Comparison of ENCODE assay signal across 14 cellular contexts in the genomic region with DNA sequence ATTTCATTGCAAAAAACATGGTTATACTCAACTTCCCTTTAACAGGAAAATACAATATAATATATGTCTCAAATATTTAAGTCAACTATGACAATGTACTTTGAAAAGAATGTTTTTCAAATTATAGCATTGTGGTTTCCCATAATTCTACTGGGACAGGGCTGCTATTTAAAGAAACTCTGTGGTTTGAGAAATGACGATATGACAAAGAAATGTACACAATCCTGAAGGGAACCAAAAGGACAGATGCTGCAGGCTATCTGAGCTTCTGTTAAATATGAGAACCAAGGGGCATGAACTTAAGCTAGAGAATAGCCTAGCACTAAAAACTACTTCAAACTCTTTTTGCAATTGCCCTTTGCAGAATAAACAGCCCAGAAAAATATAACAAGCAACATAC.
DNase-seq lines count a peak whose midpoint lies in the region; ATAC-seq, FAIRE-seq and TF ChIP-seq lines count a peak whose summit lies in the region.
"Had no signal": no experiment of that assay in that cellular context is flagged by ENCODE, and none has a peak within 500 bp of the region (broad histone marks: within the 10 kb centered on the region; RNA-seq: fewer than 3 reads in every experiment).

No MANE protein-coding gene starts in this region.

- DNase-seq in EH (ENCODE audit: low read depth) (peak; percentile 91), MV-4-11 (lab: John Stamatoyannopoulos, UW) (peak; percentile 20), bronchial epithelial cell (ENCODE audit: low read depth) (peak; percentile 46), neural progenitor cell (ENCODE audit: low spot score) (no peak), CD1c-positive myeloid dendritic cell (ENCODE audit: extremely low spot score) (no peak), ascending aorta (ENCODE audit: low spot score in 2 of 2) (no peak)
- DNase-seq in activated T-cell treated with anti-CD3 and anti-CD28 coated beads, Interleukin-2, amount 50 U/mL, for 72 hours = no peak
- no peak for DNase-seq in activated effector memory CD4-positive, alpha-beta T cell treated with anti-CD3 and anti-CD28 coated beads, Interleukin-2, amount 50 U/mL, for 16 hours
- DNase-seq: activated CD4-positive, CD25-positive, alpha-beta regulatory T cell; activated T-cell treated with anti-CD3 and anti-CD28 coated beads, Interleukin-2, amount 50 U/mL, for 48 hours; midbrain; NCI-H1436 treated with DMSO at 0.1 percent for 48 hours; psoas muscle had no signal

- H3K27ac ChIP-seq in neural progenitor cell (no peak overlapping the region), ascending aorta (no peak overlapping the region)
- H3K27ac ChIP-seq: cardiac muscle cell, psoas muscle had no signal

- H3K9me3 Mint-ChIP-seq in neural progenitor cell = no peaks in the 10 kb centered on the region
- peaks cover 5 to 7% of the 10 kb centered on the region in 2 donors for H3K9me3 Mint-ChIP-seq in activated T-cell treated with anti-CD3 and anti-CD28 coated beads, Interleukin-2, amount 50 U/mL, for 72 hours

- no peak overlapping the region for H3K4me2 ChIP-seq in neural progenitor cell

- H3K4me3 Mint-ChIP-seq in neural progenitor cell = no peak overlapping the region
- H3K4me3 Mint-ChIP-seq in activated T-cell treated with anti-CD3 and anti-CD28 coated beads, Interleukin-2, amount 50 U/mL, for 72 hours = no peak overlapping the region

- intact Hi-C loops in ascending aorta (cut with DNase I) = no loop called here

- peaks cover 15% of the 10 kb centered on the region for H3K4me1 ChIP-seq in neural progenitor cell
- no peaks in the 10 kb centered on the region for H3K4me1 ChIP-seq in ascending aorta
- H3K4me1 ChIP-seq: psoas muscle had no signal

- no peak overlapping the region for H3K4me3 ChIP-seq in bronchial epithelial cell (ENCODE audit: low read depth, low read length)
- no peak overlapping the region for H3K4me3 ChIP-seq in neural progenitor cell
- H3K4me3 ChIP-seq in ascending aorta = no peak overlapping the region
- H3K4me3 ChIP-seq: cardiac muscle cell, psoas muscle had no signal

- no peaks in the 10 kb centered on the region for H3K9me3 ChIP-seq in neural progenitor cell (ENCODE audit: low read depth)
- H3K9me3 ChIP-seq in ascending aorta = no peaks in the 10 kb centered on the region
- H3K9me3 ChIP-seq: psoas muscle had no signal

- no peaks in the 10 kb centered on the region for H3K36me3 Mint-ChIP-seq in neural progenitor cell
- H3K36me3 Mint-ChIP-seq in activated T-cell treated with anti-CD3 and anti-CD28 coated beads, Interleukin-2, amount 50 U/mL, for 72 hours (ENCODE audit: insufficient read depth in 2 of 2) = no peaks in the 10 kb centered on the region

- no peaks in the 10 kb centered on the region for H3K4me1 Mint-ChIP-seq in neural progenitor cell
- H3K4me1 Mint-ChIP-seq in activated T-cell treated with anti-CD3 and anti-CD28 coated beads, Interleukin-2, amount 50 U/mL, for 72 hours (ENCODE audit: low read depth) = no peaks in the 10 kb centered on the region

- peak overlapping the region; percentile 30 for H2AFZ ChIP-seq in neural progenitor cell (replicated peaks)

- no peak for ATAC-seq in activated T-cell treated with anti-CD3 and anti-CD28 coated beads, Interleukin-2, amount 50 U/mL, for 72 hours (replicated peaks in 1 of 2)
- ATAC-seq: psoas muscle had no signal

- H3K27me3 ChIP-seq in bronchial epithelial cell (ENCODE audit: control insufficient read depth, insufficient read depth, low read length) = no peaks in the 10 kb centered on the region
- H3K27me3 ChIP-seq in neural progenitor cell = no peaks in the 10 kb centered on the region
- no peaks in the 10 kb centered on the region for H3K27me3 ChIP-seq in ascending aorta
- H3K27me3 ChIP-seq: cardiac muscle cell had no signal

- H3K27me3 Mint-ChIP-seq in neural progenitor cell (ENCODE audit: insufficient read depth, low read depth) = no peaks in the 10 kb centered on the region
- H3K27me3 Mint-ChIP-seq in activated T-cell treated with anti-CD3 and anti-CD28 coated beads, Interleukin-2, amount 50 U/mL, for 72 hours (ENCODE audit: low read depth) = no peaks in the 10 kb centered on the region

- TF ChIP-seq CTCF in bronchial epithelial cell (IDR thresholded peaks at IDR 0.05; ENCODE audit: insufficient read depth, low read length, severe bottlenecking) = no peak
- TF ChIP-seq CTCF in neural progenitor cell (IDR thresholded peaks at IDR 0.05) = no peak
- TF ChIP-seq CTCF in ascending aorta (IDR thresholded peaks at IDR 0.05) = no peak

- no peak overlapping the region for H3K27ac Mint-ChIP-seq in neural progenitor cell
- H3K27ac Mint-ChIP-seq in activated T-cell treated with anti-CD3 and anti-CD28 coated beads, Interleukin-2, amount 50 U/mL, for 72 hours = no peak overlapping the region

- no peak for FAIRE-seq in bronchial epithelial cell (lab: Jason Lieb, UNC)

- no peaks in the 10 kb centered on the region for H3K79me2 ChIP-seq in neural progenitor cell (ENCODE audit: low read depth)

- H3K36me3 ChIP-seq in bronchial epithelial cell (ENCODE audit: control insufficient read depth, insufficient read depth, low read length) = no peaks in the 10 kb centered on the region
- H3K36me3 ChIP-seq in neural progenitor cell = no peaks in the 10 kb centered on the region
- no peaks in the 10 kb centered on the region for H3K36me3 ChIP-seq in ascending aorta
- H3K36me3 ChIP-seq: cardiac muscle cell had no signal

- no peaks in the 10 kb centered on the region for H3F3A ChIP-seq in neural progenitor cell (ENCODE audit: low read depth)

- H3K9ac ChIP-seq in neural progenitor cell = no peak overlapping the region

- no peaks in the 10 kb centered on the region for H4K20me1 ChIP-seq in neural progenitor cell (ENCODE audit: low read depth)

Comparison
In these comparisons a context has a peak if more than half of its experiments do, and no peak if none do; other contexts are left out.
1. DNase-seq: peak in EH (single experiment), MV-4-11 (single experiment) and bronchial epithelial cell (single experiment); none in neural progenitor cell (single experiment), CD1c-positive myeloid dendritic cell (single experiment), activated T-cell treated with anti-CD3 and anti-CD28 coated beads, Interleukin-2, amount 50 U/mL, for 72 hours (0 of 2), ascending aorta (0 of 2) and activated effector memory CD4-positive, alpha-beta T cell treated with anti-CD3 and anti-CD28 coated beads, Interleukin-2, amount 50 U/mL, for 16 hours (single experiment).